In genomic region chr20:17825949-17826843, GRCh38 we compare ENCODE assay signal across 9 cellular contexts.
A peak's percentile ranks its signal among the peaks of the same experiment; 100 is the strongest.
DNase-seq lines count a peak whose midpoint lies in the region; ATAC-seq and TF ChIP-seq lines count a peak whose summit lies in the region.
"Had no signal": no experiment of that assay in that cellular context is flagged by ENCODE, and none has a peak within 500 bp of the region (broad histone marks: within the 10 kb centered on the region; RNA-seq: fewer than 3 reads in every experiment).

No MANE protein-coding gene starts in this region.

- H2AK5ac ChIP-seq in IMR-90 (ENCODE audit: low read depth, low read length) = peak overlapping the region; percentile 21; the same call in 1 of the 2 replicates

- peak overlapping the region; percentile 7; the same call in 1 of the 2 replicates for H4K5ac ChIP-seq in IMR-90 (ENCODE audit: low read depth, low read length)

- intact Hi-C loops in IMR-90 (cut with micrococcal nuclease) = no loop called here
- intact Hi-C loops in spleen (cut with DNase I; ENCODE audit: low total_unique reads) = no loop called here

- H3K4ac ChIP-seq in IMR-90 (ENCODE audit: low read depth, low read length) = peak overlapping the region; percentile 71

- H2BK120ac ChIP-seq in IMR-90 (ENCODE audit: low read depth, low read length) = peak overlapping the region; percentile 84

- CTCF ChIA-PET in IMR-90 (lab: Yijun Ruan, JAX) = no interaction called here

- peak overlapping the region; percentile 52; the same call in 2 of the 3 replicates for H2BK15ac ChIP-seq in IMR-90 (ENCODE audit: low read depth, low read length)

- H3K4me3 ChIP-seq in IMR-90 (ENCODE audit: insufficient read depth, low read depth, low read length) (no peak overlapping the region), spleen (no peak overlapping the region)

- H3K27me3 ChIP-seq in IMR-90 (ENCODE audit: control insufficient read depth, insufficient read depth, low read length) (no peaks in the 10 kb centered on the region), spleen (replicated peaks in 1 of 7) (no peaks in the 10 kb centered on the region)

- ATAC-seq in GM21825 (IDR thresholded peaks at IDR 0.05; ENCODE audit: unreplicated experiment) (peak; percentile 86), IMR-90 (ENCODE audit: low read depth) (peak; percentile 24)

- H3K56ac ChIP-seq in IMR-90 (ENCODE audit: extremely low read depth, insufficient read depth, low read length) = no peak overlapping the region

- no peaks in the 10 kb centered on the region for H3K9me3 ChIP-seq in IMR-90 (ENCODE audit: control insufficient read depth, insufficient read depth, low read length)
- no peaks in the 10 kb centered on the region for H3K9me3 ChIP-seq in spleen

- peak overlapping the region; percentile 60; the same call in 1 of the 2 replicates for H4K91ac ChIP-seq in IMR-90 (ENCODE audit: insufficient read depth, low read depth, low read length)

- peak overlapping the region; percentile 13; the same call in 1 of the 2 replicates for H3K18ac ChIP-seq in IMR-90 (ENCODE audit: low read depth, low read length)

- no peak overlapping the region; the same call in 1 of the 2 replicates for H3K27ac ChIP-seq in IMR-90 (ENCODE audit: insufficient read depth, low read length)
- H3K27ac ChIP-seq in spleen = peak overlapping the region; percentile 27 to 77 (median 72)

- H2BK5ac ChIP-seq in IMR-90 (ENCODE audit: low read depth, low read length, poor library complexity, severe bottlenecking) = peak overlapping the region; percentile 59

- H3K36me3 ChIP-seq in IMR-90 (ENCODE audit: control insufficient read depth, insufficient read depth, low read length) (no peaks in the 10 kb centered on the region), spleen (no peaks in the 10 kb centered on the region)

- H3K14ac ChIP-seq in IMR-90 (replicated peaks; ENCODE audit: low read depth, low read length) = peak overlapping the region; percentile 85

- no peak for TF ChIP-seq CTCF in IMR-90 (conservative IDR thresholded peaks at IDR 0.05; ENCODE audit: low read depth, low read length)
- TF ChIP-seq CTCF in spleen (IDR thresholded peaks at IDR 0.05 in 8 of 11, conservative IDR thresholded peaks at IDR 0.05 in 3 of 11) = no peak

- no TSS peak for BruUV-seq in IMR-90 (replicated peaks; lab: Mats Ljungman, UMichigan)

- in situ Hi-C loops in IMR-90 (cut with MboI; ENCODE audit: low sequenced_read_pairs) = no loop called here

- TF ChIP-seq POLR2A in IMR-90 (IDR thresholded peaks at IDR 0.05; ENCODE audit: low read depth, low read length) (no peak), spleen (IDR thresholded peaks at IDR 0.05) (no peak)

- no peak overlapping the region for H3K23ac ChIP-seq in IMR-90 (ENCODE audit: low read depth, low read length)

- H3K9me1 ChIP-seq in IMR-90 (ENCODE audit: insufficient read depth, low read length) = peaks cover 21% of the 10 kb centered on the region

- H3K79me1 ChIP-seq in IMR-90 (ENCODE audit: low read depth in 1 of 2, low read length in 2 of 2) = no peaks in the 10 kb centered on the region

- H2AK9ac ChIP-seq in IMR-90 (replicated peaks; ENCODE audit: low read depth, low read length, poor library complexity) = peak overlapping the region; percentile 14

- dilution Hi-C loops in IMR-90 (cut with HindIII; ENCODE audit: low sequenced_read_pairs, unreplicated experiment) = no loop called here

- no peak overlapping the region; the same call in 1 of the 2 replicates for H3K4me2 ChIP-seq in IMR-90 (ENCODE audit: low read depth, low read length)

- H2AFZ ChIP-seq in IMR-90 (replicated peaks; ENCODE audit: low read length, poor library complexity) = peak overlapping the region; percentile 64

- WGBS in IMR-90 (ENCODE audit: extremely low coverage in 2 of 2, insufficient read length in 1 of 2), 2 experiments = 80% methylated on average over 3 of the region's 8 CpGs; no CpG with 5 or more reads in 1 of the 2 experiments
- 66 to 82% (median 78%) methylated on average over 8 of the region's 8 CpGs for WGBS in spleen, 5 donors

- H2BK20ac ChIP-seq in IMR-90 (ENCODE audit: low read depth, low read length) = peak overlapping the region; percentile 82

- no peak overlapping the region for H3K9ac ChIP-seq in IMR-90 (ENCODE audit: low read depth, low read length)

- no peak for TF ChIP-seq RAD21 in IMR-90 (IDR thresholded peaks at IDR 0.05; ENCODE audit: low read length)

- POLR2A ChIA-PET in IMR-90 (lab: Charles Lee; ENCODE audit: unreplicated experiment) = no interaction called here

- H4K8ac ChIP-seq in IMR-90 (ENCODE audit: low read depth in 2 of 2, low read length in 2 of 2) = peak overlapping the region; percentile 65 to 93

- no peaks in the 10 kb centered on the region for H4K20me1 ChIP-seq in IMR-90 (ENCODE audit: insufficient read depth, low read length)

- peak; percentile 28 to 44 for DNase-seq in activated CD4-positive, alpha-beta T cell treated with anti-CD3 and anti-CD28 coated beads, Interleukin-2, amount 50 U/mL, for 48 hours
- no peak for DNase-seq in activated CD4-positive, alpha-beta T cell treated with anti-CD3 and anti-CD28 coated beads for 1 hour
- DNase-seq in IMR-90 (peak; percentile 46), spleen (no peak), NCI-H187 (lab: John Stamatoyannopoulos, UW) (no peak), NOMO-1 treated with DMSO at 0.1 percent for 48 hours (lab: John Stamatoyannopoulos, UW; ENCODE audit: unreplicated experiment) (no peak), putamen (ENCODE audit: low spot score) (no peak)
- DNase-seq: KG1 had no signal

- H3K4me1 ChIP-seq in IMR-90 (ENCODE audit: control insufficient read depth, insufficient read depth, low read length) (peaks cover 15% of the 10 kb centered on the region), spleen (peaks cover 0 to 31% (median 12%) of the 10 kb centered on the region in 6 donors)

TF ChIP-seq in IMR-90, 13 proteins besides CTCF, POLR2A, EP300 and RAD21:
- TF ChIP-seq CEBPB (IDR thresholded peaks at IDR 0.05; ENCODE audit: low read depth, low read length) (0 out of 2 replicates have a peak, but pooled peaks have one; percentile 39), BHLHE40 (IDR thresholded peaks at IDR 0.05; ENCODE audit: low read depth, low read length) (no peak)

Comparison
In these comparisons a context has a peak if more than half of its experiments do, and no peak if none do; other contexts are left out.
1. DNase-seq: peak in activated CD4-positive, alpha-beta T cell treated with anti-CD3 and anti-CD28 coated beads, Interleukin-2, amount 50 U/mL, for 48 hours (2 of 2) and IMR-90 (single experiment); none in activated CD4-positive, alpha-beta T cell treated with anti-CD3 and anti-CD28 coated beads for 1 hour (single experiment), spleen (single experiment), NCI-H187 (0 of 2), NOMO-1 treated with DMSO at 0.1 percent for 48 hours (single experiment) and putamen (single experiment).